ENCODE assay signal across 13 cellular contexts in genomic region chr6:36314221-36315014, GRCh38. TPM values are rescaled to one million over a fixed set of nuclear protein-coding genes. Genes with fewer than 3 reads are reported as not detected.
DNase-seq lines count a peak whose midpoint lies in the region; ATAC-seq and TF ChIP-seq lines count a peak whose summit lies in the region.
"Had no signal": no experiment of that assay in that cellular context is flagged by ENCODE, and none has a peak within 500 bp of the region (broad histone marks: within the 10 kb centered on the region; RNA-seq: fewer than 3 reads in every experiment).

No MANE protein-coding gene starts in this region.

- TF ChIP-seq CTCF in OCI-LY7 (conservative IDR thresholded peaks at IDR 0.05; ENCODE audit: low read length) = no peak
- TF ChIP-seq CTCF in GM13976 (IDR thresholded peaks at IDR 0.05; ENCODE audit: borderline replicate concordance, control extremely low read depth, extremely low read depth, insufficient read depth, missing control alignments) = no peak

- POLR2A ChIA-PET in OCI-LY7 (lab: Charles Lee) = interaction anchor here (0.6 to 0.7 kb wide), 2 partner anchors 125 to 179 kb away, joined by 3 read pairs; no protein-coding TSS in a partner anchor

- no peak overlapping the region for H3K27ac ChIP-seq in OCI-LY7 (ENCODE audit: low read depth, low read length, poor library complexity, severe bottlenecking)
- H3K27ac ChIP-seq in effector memory CD4-positive, alpha-beta T cell (ENCODE audit: insufficient read depth, low read length, poor library complexity, severe bottlenecking) = no peak overlapping the region
- H3K27ac ChIP-seq: spleen had no signal

- no peaks in the 10 kb centered on the region for H3K9me2 ChIP-seq in OCI-LY7 (ENCODE audit: insufficient read depth, low read length)

- 0 out of 2 replicates have a peak overlapping the region, but pooled peaks have one; percentile 91 for H2AFZ ChIP-seq in OCI-LY7 (ENCODE audit: low read length)

- CTCF ChIA-PET in OCI-LY7 (lab: Charles Lee; ENCODE audit: unreplicated experiment) = interaction anchor here (0.6 kb wide), 1 partner anchor 29 kb away, joined by 3 read pairs; no protein-coding TSS in a partner anchor

- no peak for ATAC-seq in GM19395 (IDR thresholded peaks at IDR 0.05; ENCODE audit: unreplicated experiment)

- BruUV-seq in OCI-LY7 (replicated peaks; lab: Mats Ljungman, UMichigan) = no TSS peak

- no peaks in the 10 kb centered on the region for H4K20me1 ChIP-seq in OCI-LY7 (ENCODE audit: insufficient read depth, low read length)

- intact Hi-C loops in OCI-LY7 (cut with micrococcal nuclease; ENCODE audit: unreplicated experiment) = no loop called here

- no peaks in the 10 kb centered on the region for H3K36me3 ChIP-seq in OCI-LY7 (ENCODE audit: insufficient read depth, low read length)
- no peaks in the 10 kb centered on the region for H3K36me3 ChIP-seq in effector memory CD4-positive, alpha-beta T cell (ENCODE audit: control insufficient read depth, insufficient read depth, low read length)

- no peaks in the 10 kb centered on the region for H3K27me3 ChIP-seq in effector memory CD4-positive, alpha-beta T cell (replicated peaks; ENCODE audit: control insufficient read depth, insufficient read depth, low read length, poor library complexity, severe bottlenecking)
- H3K27me3 ChIP-seq: spleen had no signal

- no peaks in the 10 kb centered on the region for H3K9me3 ChIP-seq in OCI-LY7 (ENCODE audit: low read length)
- H3K9me3 ChIP-seq in effector memory CD4-positive, alpha-beta T cell (ENCODE audit: control insufficient read depth, low read length) = no peaks in the 10 kb centered on the region
- H3K9me3 ChIP-seq: spleen had no signal

- H3K4me2 ChIP-seq in OCI-LY7 (ENCODE audit: low read length) = no peak overlapping the region

- DNase-seq in COLO829 (ENCODE audit: low spot score) (peak; percentile 59), HPDE6-E6E7 (ENCODE audit: extremely low spot score) (peak; percentile 96), OCI-LY7 (ENCODE audit: low spot score) (no peak), iPS-NIHi7 (ENCODE audit: extremely low spot score) (peak; percentile 73), GM13976 (ENCODE audit: low spot score) (no peak), NCI-H510A (lab: John Stamatoyannopoulos, UW) (no peak)
- no peak for DNase-seq in effector memory CD4-positive, alpha-beta T cell
- DNase-seq: activated CD4-positive, alpha-beta T cell treated with anti-CD3 and anti-CD28 coated beads, Interleukin-2, amount 50 U/mL, for 4 hours; activated naive CD8-positive, alpha-beta T cell treated with anti-CD3 and anti-CD28 coated beads, Interleukin-2, amount 10 ng/mL, durations not matched to agents 7 days and 5 days; C1 segment of cervical spinal cord; NCI-H2081 treated with DMSO at 0.1 percent for 48 hours; spleen had no signal

- in situ Hi-C loops in GM13976 (cut with MboI; ENCODE audit: low sequenced_read_pairs, unreplicated experiment) = no loop called here

- H3K79me2 ChIP-seq in OCI-LY7 (ENCODE audit: insufficient read depth, low read depth, low read length) = no peaks in the 10 kb centered on the region

- peaks cover 19% of the 10 kb centered on the region for H3K4me1 ChIP-seq in OCI-LY7 (ENCODE audit: insufficient read depth, low read length, poor library complexity, severe bottlenecking)
- no peaks in the 10 kb centered on the region for H3K4me1 ChIP-seq in effector memory CD4-positive, alpha-beta T cell (ENCODE audit: control insufficient read depth, insufficient read depth, low read length, poor library complexity, severe bottlenecking)

- H3K4me3 ChIP-seq in OCI-LY7 (ENCODE audit: low read depth, low read length, poor library complexity, severe bottlenecking) = no peak overlapping the region
- no peak overlapping the region for H3K4me3 ChIP-seq in effector memory CD4-positive, alpha-beta T cell (ENCODE audit: insufficient read depth, low read depth, low read length, poor library complexity, severe bottlenecking)
- H3K4me3 ChIP-seq: spleen had no signal

RNA-seq across cellular contexts. Expression of gene BNIP5, which starts 22.3 kb away (rescaled TPM):
- not detected in 2 replicates for total RNA-seq in OCI-LY7 (2014; rRNA removed; shearing (Covaris generic))
- not detected in 2 replicates for total RNA-seq in OCI-LY7 (2022)
- total RNA-seq: activated naive CD8-positive, alpha-beta T cell treated with anti-CD3 and anti-CD28 coated beads, Interleukin-2, amount 10 ng/mL, durations not matched to agents 7 days and 5 days; spleen had no signal

RNA-seq across cellular contexts. Expression of gene PNPLA1, which starts 44.6 kb away (rescaled TPM):
- not detected in 2 replicates for total RNA-seq in OCI-LY7 (2014; rRNA removed; shearing (Covaris generic))
- total RNA-seq in OCI-LY7 (2022) = not detected in 2 replicates
- total RNA-seq: activated naive CD8-positive, alpha-beta T cell treated with anti-CD3 and anti-CD28 coated beads, Interleukin-2, amount 10 ng/mL, durations not matched to agents 7 days and 5 days had no signal

Comparison
In these comparisons a context has a peak if more than half of its experiments do, and no peak if none do; other contexts are left out.
1. DNase-seq: peak in COLO829 (single experiment), HPDE6-E6E7 (single experiment) and iPS-NIHi7 (single experiment); none in OCI-LY7 (single experiment), GM13976 (single experiment), effector memory CD4-positive, alpha-beta T cell (0 of 3) and NCI-H510A (single experiment).